25 cellular contexts compared by ENCODE assay signal in genomic region chr1:111980684-111981083, GRCh38. TPM values are rescaled to one million over a fixed set of nuclear protein-coding genes. Genes with fewer than 3 reads are reported as not detected.
A peak's percentile ranks its signal among the peaks of the same experiment; 100 is the strongest.
DNase-seq lines count a peak whose midpoint lies in the region; ATAC-seq, FAIRE-seq and TF ChIP-seq lines count a peak whose summit lies in the region.
"Had no signal": no experiment of that assay in that cellular context is flagged by ENCODE, and none has a peak within 500 bp of the region (broad histone marks: within the 10 kb centered on the region; RNA-seq: fewer than 3 reads in every experiment).

No MANE protein-coding gene starts in this region.

- peak; percentile 41 for FAIRE-seq in GM12878 (lab: Jason Lieb, UNC)
- FAIRE-seq: A204.1, G401.6, GM19239, H1 had no signal

- no peaks in the 10 kb centered on the region for H3K4me1 Mint-ChIP-seq in natural killer cell treated with Interleukin-12 subunit alpha and Interleukin-12 subunit beta and Interleukin-15 and Interleukin-18, amount 100 ng/mL, for 72 hours (ENCODE audit: low read depth in 2 of 2)
- H3K4me1 Mint-ChIP-seq in Calu3 (ENCODE audit: low read depth, unreplicated experiment): no peaks in the 10 kb centered on the region
- H3K4me1 Mint-ChIP-seq: B cell had no signal

- no peak overlapping the region for H3K27ac ChIP-seq in GM12878 (ENCODE audit: control insufficient read depth, insufficient read depth)
- H3K27ac ChIP-seq: HL-60, SJSA1 had no signal

- TF ChIP-seq RAD21 in GM12878 (IDR thresholded peaks at IDR 0.05; ENCODE audit: insufficient read depth, low read depth, low read length): no peak

- no peak overlapping the region for H3K4me2 ChIP-seq in GM12878 (ENCODE audit: control insufficient read depth, insufficient read depth)

- peak; percentile 62 for DNase-seq in NCI-H510A treated with DMSO at 0.1 percent for 48 hours (lab: John Stamatoyannopoulos, UW)
- no peak for DNase-seq in NCI-H510A (lab: John Stamatoyannopoulos, UW)
- peak; percentile 69 for DNase-seq in NCI-H2196 treated with DMSO at 0.1 percent for 48 hours (lab: John Stamatoyannopoulos, UW; ENCODE audit: unreplicated experiment)
- DNase-seq in GM12878 (ENCODE audit: low read depth, low spot score): no peak
- DNase-seq in NCI-H345 treated with DMSO at 0.1 percent for 48 hours (lab: John Stamatoyannopoulos, UW; ENCODE audit: unreplicated experiment): no peak
- no peak for DNase-seq in natural killer cell treated with Interleukin-12 subunit alpha and Interleukin-12 subunit beta and Interleukin-15 and Interleukin-18, amount 100 ng/mL, for 72 hours (ENCODE audit: low spot score)
- no peak for DNase-seq in BE2C
- DNase-seq in Calu3: no peak
- DNase-seq: KG1; NCI-H1694 treated with DMSO at 0.1 percent for 48 hours; NCI-H2107; NCI-H446; NCI-H69; NK-92 treated with Interleukin-12 subunit alpha and Interleukin-12 subunit beta, amount 100 ng/mL, for 24 hours; T-helper 1 cell had no signal

- H3K4me3 Mint-ChIP-seq in natural killer cell treated with Interleukin-12 subunit alpha and Interleukin-12 subunit beta and Interleukin-15 and Interleukin-18, amount 100 ng/mL, for 72 hours: no peak overlapping the region
- H3K4me3 Mint-ChIP-seq in Calu3 (ENCODE audit: low read depth, unreplicated experiment): no peak overlapping the region
- H3K4me3 Mint-ChIP-seq: B cell had no signal

- BruUV-seq in GM12878 (replicated peaks; lab: Mats Ljungman, UMichigan) (no TSS peak), Calu3 (replicated peaks; lab: Mats Ljungman, UMichigan) (no TSS peak)

- H3K4me1 ChIP-seq in GM12878 (ENCODE audit: control insufficient read depth, insufficient read depth, low read length) (no peaks in the 10 kb centered on the region), BE2C (no peaks in the 10 kb centered on the region)
- H3K4me1 ChIP-seq: SJSA1 had no signal

- no peaks in the 10 kb centered on the region for H4K20me1 ChIP-seq in GM12878 (ENCODE audit: control insufficient read depth, insufficient read depth)

- in situ Hi-C loops in GM12878 (cut with MboI): no loop called here

- H3K4me3 ChIP-seq in GM12878: no peak overlapping the region
- no peak overlapping the region for H3K4me3 ChIP-seq in BE2C (ENCODE audit: low read depth, low read length)
- H3K4me3 ChIP-seq: SJSA1 had no signal

- H3K9me3 ChIP-seq in GM12878 (replicated peaks; ENCODE audit: control insufficient read depth, insufficient read depth, low read length) (no peaks in the 10 kb centered on the region), BE2C (no peaks in the 10 kb centered on the region; the same call in 1 of the 2 replicates)
- H3K9me3 ChIP-seq: SJSA1 had no signal

- H3K27me3 Mint-ChIP-seq in natural killer cell treated with Interleukin-12 subunit alpha and Interleukin-12 subunit beta and Interleukin-15 and Interleukin-18, amount 100 ng/mL, for 72 hours: peaks cover 27 to 48% of the 10 kb centered on the region in 2 donors
- peaks cover 85% of the 10 kb centered on the region for H3K27me3 Mint-ChIP-seq in Calu3 (ENCODE audit: unreplicated experiment)

- TF ChIP-seq EP300 in GM12878 (IDR thresholded peaks at IDR 0.05; ENCODE audit: borderline replicate concordance in 1 of 2, control insufficient read depth in 1 of 2, low read depth in 2 of 2, low read length in 2 of 2): no peak

- SMC1A ChIA-PET in GM12878 (lab: Charles Lee; ENCODE audit: uncharacterized antibody, unreplicated experiment): no interaction called here

- no peaks in the 10 kb centered on the region for H3K79me2 ChIP-seq in GM12878 (ENCODE audit: control insufficient read depth, insufficient read depth, low read length)

- 0% methylated on average over 6 of the region's 6 CpGs for WGBS in GM12878 (ENCODE audit: insufficient coverage, insufficient replicate concordance, low lambda C conversion rate, missing lambda C conversion rate)

- POLR2A ChIA-PET in GM12878 (lab: Charles Lee): no interaction called here

- TF ChIP-seq POLR2A in GM12878 (IDR thresholded peaks at IDR 0.05; ENCODE audit: low read depth, low read length): no peak

- intact Hi-C loops in GM12878 (cut with micrococcal nuclease; ENCODE audit: unreplicated experiment): no loop called here
- intact Hi-C loops in Calu3 (cut with micrococcal nuclease; ENCODE audit: unreplicated experiment): no loop called here

- H3K36me3 ChIP-seq in GM12878 (ENCODE audit: control insufficient read depth in 2 of 2, insufficient read depth in 2 of 2, low read length in 1 of 2): no peaks in the 10 kb centered on the region
- H3K36me3 ChIP-seq in BE2C: no peaks in the 10 kb centered on the region
- H3K36me3 ChIP-seq: SJSA1 had no signal

- no peak for ATAC-seq in GM12878
- no peak for ATAC-seq in natural killer cell treated with Interleukin-12 subunit alpha and Interleukin-12 subunit beta and Interleukin-15 and Interleukin-18, amount 100 ng/mL, for 72 hours
- ATAC-seq: Panc1 had no signal

- no peak overlapping the region for H2AFZ ChIP-seq in GM12878 (ENCODE audit: control insufficient read depth, low read depth, low read length)

- H3K27ac Mint-ChIP-seq in natural killer cell treated with Interleukin-12 subunit alpha and Interleukin-12 subunit beta and Interleukin-15 and Interleukin-18, amount 100 ng/mL, for 72 hours: no peak overlapping the region
- H3K27ac Mint-ChIP-seq in Calu3 (ENCODE audit: unreplicated experiment): no peak overlapping the region
- H3K27ac Mint-ChIP-seq: B cell had no signal

- H3K27me3 ChIP-seq in GM12878 (replicated peaks in 1 of 2; ENCODE audit: control insufficient read depth in 2 of 2, insufficient read depth in 2 of 2, low read length in 1 of 2) (peaks cover 4 to 5% of the 10 kb centered on the region in 2 experiments; a peak in 3 of 4 replicates), BE2C (peaks cover 42% of the 10 kb centered on the region)
- H3K27me3 ChIP-seq: SJSA1 had no signal

- H3K9me3 Mint-ChIP-seq in natural killer cell treated with Interleukin-12 subunit alpha and Interleukin-12 subunit beta and Interleukin-15 and Interleukin-18, amount 100 ng/mL, for 72 hours: no peaks in the 10 kb centered on the region
- no peaks in the 10 kb centered on the region for H3K9me3 Mint-ChIP-seq in Calu3 (ENCODE audit: low read depth, unreplicated experiment)

- CTCF ChIA-PET in GM12878 (lab: Yijun Ruan, JAX): interaction anchor here (0.6 kb wide), 1 partner anchor 9 kb away, joined by 3 read pairs; no protein-coding TSS in a partner anchor
- CTCF ChIA-PET in Calu3 (lab: Charles Lee): no interaction called here

- RAD21 ChIA-PET in GM12878 (lab: Charles Lee; ENCODE audit: unreplicated experiment): no interaction called here

- no peaks in the 10 kb centered on the region for H3K36me3 Mint-ChIP-seq in natural killer cell treated with Interleukin-12 subunit alpha and Interleukin-12 subunit beta and Interleukin-15 and Interleukin-18, amount 100 ng/mL, for 72 hours
- H3K36me3 Mint-ChIP-seq in Calu3 (ENCODE audit: insufficient read depth, unreplicated experiment): no peaks in the 10 kb centered on the region

- no peak overlapping the region for H3K9ac ChIP-seq in GM12878 (ENCODE audit: control insufficient read depth, insufficient read depth, low read length)

- TF ChIP-seq CTCF in GM12878 (IDR thresholded peaks at IDR 0.05 in 2 of 3, conservative IDR thresholded peaks at IDR 0.05 in 1 of 3; ENCODE audit: control insufficient read depth in 2 of 3, extremely low read depth in 1 of 3, insufficient read depth in 1 of 3, low read depth in 3 of 3, low read length in 3 of 3) (no peak), BE2C (IDR thresholded peaks at IDR 0.05; ENCODE audit: low read depth, low read length) (no peak), Calu3 (IDR thresholded peaks at IDR 0.05; ENCODE audit: unreplicated experiment) (no peak)

TF ChIP-seq in GM12878, 131 proteins besides CTCF, POLR2A, EP300 and RAD21 (continues in another document):
- TF ChIP-seq IKZF1 (conservative IDR thresholded peaks at IDR 0.05) (no peak), ATF3 (IDR thresholded peaks at IDR 0.05; ENCODE audit: borderline replicate concordance, extremely low read depth, low read depth, low read length) (no peak), POLR2AphosphoS2 (IDR thresholded peaks at IDR 0.05; ENCODE audit: low read depth, low read length) (no peak), KAT2A (conservative IDR thresholded peaks at IDR 0.05; ENCODE audit: control insufficient read depth, low read depth, low read length) (no peak), MEF2A (IDR thresholded peaks at IDR 0.05; ENCODE audit: insufficient read depth, low read depth, low read length) (no peak), RUNX3 (IDR thresholded peaks at IDR 0.05; ENCODE audit: low read length) (no peak), SREBF1 (IDR thresholded peaks at IDR 0.05; ENCODE audit: low read length) (no peak), NFXL1 (IDR thresholded peaks at IDR 0.05; ENCODE audit: borderline replicate concordance) (no peak)

RNA-seq across cellular contexts. Expression of gene KCND3, which starts 8.8 kb away (rescaled TPM):
- not detected in 2 replicates for total RNA-seq in GM12878 (2013; cell fraction: nucleolus; rRNA removed)
- total RNA-seq in GM12878 (2014; rRNA removed): not detected in 2 replicates
- not detected in 2 replicates for total RNA-seq in GM12878 (2014; rRNA removed; fragmentation: Illumina TruSeq; extraction: Trizol)
- total RNA-seq in GM12878 (2021): not detected in 2 replicates
- not detected for polyA plus RNA-seq in GM12878 (2011; ENCODE audit: low read depth)
- polyA plus RNA-seq in GM12878 (2011; rRNA removed): not detected in 2 replicates
- not detected in 2 replicates for polyA plus RNA-seq in GM12878 (2011; cell fraction: cytosol; rRNA removed)
- polyA plus RNA-seq in GM12878 (2011; cell fraction: nucleus; rRNA removed): not detected in 2 replicates
- not detected in 2 replicates for polyA plus RNA-seq in GM12878 (2012)
- polyA plus RNA-seq in GM12878 (2014; fragmentation: Illumina TruSeq; extraction: Trizol): not detected in 2 replicates
- under 1 TPM in 1 of 2 experiments, not detected in 1; 0.02 TPM for polyA plus RNA-seq in GM12878 (2014; fragmentation: Nextera tagmentation; extraction: Ambion mirVana)
- not detected in 2 replicates for polyA plus RNA-seq in GM12878 (2014; rRNA removed)
- not detected for polyA plus RNA-seq in GM12878 (2016; fragmentation: Nextera tagmentation; extraction: Ambion mirVana)
- not detected in 2 replicates for polyA minus RNA-seq in GM12878 (2011; rRNA and poly(A)+ RNA removed)
- polyA minus RNA-seq in GM12878 (2011; cell fraction: cytosol; rRNA and poly(A)+ RNA removed): not detected in 2 replicates
- polyA minus RNA-seq in GM12878 (2011; cell fraction: nucleus; rRNA and poly(A)+ RNA removed): not detected in 2 replicates
- total RNA-seq in natural killer cell treated with Interleukin-12 subunit alpha and Interleukin-12 subunit beta and Interleukin-15 and Interleukin-18, amount 100 ng/mL, for 72 hours: not detected
- polyA plus RNA-seq in BE2C (2012; ENCODE audit: insufficient read depth, insufficient read length, low read depth): 1.2 TPM
- total RNA-seq in Calu3 (2022): 0.07 TPM in 1 of 2 replicates, not detected in the other
- total RNA-seq: B cell, Daoy, HT1080, SJSA1 had no signal

Comparison
In these comparisons a context has a peak if more than half of its experiments do, and no peak if none do; other contexts are left out.
1. DNase-seq: peak in NCI-H510A treated with DMSO at 0.1 percent for 48 hours (single experiment) and NCI-H2196 treated with DMSO at 0.1 percent for 48 hours (single experiment); none in NCI-H510A (single experiment), GM12878 (single experiment), NCI-H345 treated with DMSO at 0.1 percent for 48 hours (single experiment), natural killer cell treated with Interleukin-12 subunit alpha and Interleukin-12 subunit beta and Interleukin-15 and Interleukin-18, amount 100 ng/mL, for 72 hours (single experiment), BE2C (single experiment) and Calu3 (single experiment).